In the genomic region with DNA sequence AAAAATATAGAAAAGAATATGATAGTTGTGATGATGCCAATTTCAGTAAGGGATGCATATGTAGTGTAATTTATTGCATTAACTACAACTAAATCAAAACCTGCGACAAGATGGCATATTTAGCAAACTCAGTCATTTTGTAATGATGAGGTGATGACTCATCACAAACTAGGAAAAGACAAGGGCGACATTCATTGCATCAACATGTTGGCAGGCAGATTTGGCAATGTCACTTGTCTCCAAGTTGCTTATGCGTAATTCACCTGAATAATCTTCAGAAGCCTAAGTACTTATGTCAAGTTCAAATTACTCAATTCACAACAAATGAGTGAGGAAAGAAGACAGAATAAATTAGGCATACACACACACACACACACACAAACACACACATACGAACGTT, we compare ENCODE assay signal across 1 cellular context.
TF ChIP-seq lines count a peak whose summit lies in the region.

No MANE protein-coding gene starts in this region.

TF ChIP-seq in H1, 55 proteins besides CTCF, POLR2A, EP300 and RAD21 (continued from another document):
- TF ChIP-seq, protein P1, sequence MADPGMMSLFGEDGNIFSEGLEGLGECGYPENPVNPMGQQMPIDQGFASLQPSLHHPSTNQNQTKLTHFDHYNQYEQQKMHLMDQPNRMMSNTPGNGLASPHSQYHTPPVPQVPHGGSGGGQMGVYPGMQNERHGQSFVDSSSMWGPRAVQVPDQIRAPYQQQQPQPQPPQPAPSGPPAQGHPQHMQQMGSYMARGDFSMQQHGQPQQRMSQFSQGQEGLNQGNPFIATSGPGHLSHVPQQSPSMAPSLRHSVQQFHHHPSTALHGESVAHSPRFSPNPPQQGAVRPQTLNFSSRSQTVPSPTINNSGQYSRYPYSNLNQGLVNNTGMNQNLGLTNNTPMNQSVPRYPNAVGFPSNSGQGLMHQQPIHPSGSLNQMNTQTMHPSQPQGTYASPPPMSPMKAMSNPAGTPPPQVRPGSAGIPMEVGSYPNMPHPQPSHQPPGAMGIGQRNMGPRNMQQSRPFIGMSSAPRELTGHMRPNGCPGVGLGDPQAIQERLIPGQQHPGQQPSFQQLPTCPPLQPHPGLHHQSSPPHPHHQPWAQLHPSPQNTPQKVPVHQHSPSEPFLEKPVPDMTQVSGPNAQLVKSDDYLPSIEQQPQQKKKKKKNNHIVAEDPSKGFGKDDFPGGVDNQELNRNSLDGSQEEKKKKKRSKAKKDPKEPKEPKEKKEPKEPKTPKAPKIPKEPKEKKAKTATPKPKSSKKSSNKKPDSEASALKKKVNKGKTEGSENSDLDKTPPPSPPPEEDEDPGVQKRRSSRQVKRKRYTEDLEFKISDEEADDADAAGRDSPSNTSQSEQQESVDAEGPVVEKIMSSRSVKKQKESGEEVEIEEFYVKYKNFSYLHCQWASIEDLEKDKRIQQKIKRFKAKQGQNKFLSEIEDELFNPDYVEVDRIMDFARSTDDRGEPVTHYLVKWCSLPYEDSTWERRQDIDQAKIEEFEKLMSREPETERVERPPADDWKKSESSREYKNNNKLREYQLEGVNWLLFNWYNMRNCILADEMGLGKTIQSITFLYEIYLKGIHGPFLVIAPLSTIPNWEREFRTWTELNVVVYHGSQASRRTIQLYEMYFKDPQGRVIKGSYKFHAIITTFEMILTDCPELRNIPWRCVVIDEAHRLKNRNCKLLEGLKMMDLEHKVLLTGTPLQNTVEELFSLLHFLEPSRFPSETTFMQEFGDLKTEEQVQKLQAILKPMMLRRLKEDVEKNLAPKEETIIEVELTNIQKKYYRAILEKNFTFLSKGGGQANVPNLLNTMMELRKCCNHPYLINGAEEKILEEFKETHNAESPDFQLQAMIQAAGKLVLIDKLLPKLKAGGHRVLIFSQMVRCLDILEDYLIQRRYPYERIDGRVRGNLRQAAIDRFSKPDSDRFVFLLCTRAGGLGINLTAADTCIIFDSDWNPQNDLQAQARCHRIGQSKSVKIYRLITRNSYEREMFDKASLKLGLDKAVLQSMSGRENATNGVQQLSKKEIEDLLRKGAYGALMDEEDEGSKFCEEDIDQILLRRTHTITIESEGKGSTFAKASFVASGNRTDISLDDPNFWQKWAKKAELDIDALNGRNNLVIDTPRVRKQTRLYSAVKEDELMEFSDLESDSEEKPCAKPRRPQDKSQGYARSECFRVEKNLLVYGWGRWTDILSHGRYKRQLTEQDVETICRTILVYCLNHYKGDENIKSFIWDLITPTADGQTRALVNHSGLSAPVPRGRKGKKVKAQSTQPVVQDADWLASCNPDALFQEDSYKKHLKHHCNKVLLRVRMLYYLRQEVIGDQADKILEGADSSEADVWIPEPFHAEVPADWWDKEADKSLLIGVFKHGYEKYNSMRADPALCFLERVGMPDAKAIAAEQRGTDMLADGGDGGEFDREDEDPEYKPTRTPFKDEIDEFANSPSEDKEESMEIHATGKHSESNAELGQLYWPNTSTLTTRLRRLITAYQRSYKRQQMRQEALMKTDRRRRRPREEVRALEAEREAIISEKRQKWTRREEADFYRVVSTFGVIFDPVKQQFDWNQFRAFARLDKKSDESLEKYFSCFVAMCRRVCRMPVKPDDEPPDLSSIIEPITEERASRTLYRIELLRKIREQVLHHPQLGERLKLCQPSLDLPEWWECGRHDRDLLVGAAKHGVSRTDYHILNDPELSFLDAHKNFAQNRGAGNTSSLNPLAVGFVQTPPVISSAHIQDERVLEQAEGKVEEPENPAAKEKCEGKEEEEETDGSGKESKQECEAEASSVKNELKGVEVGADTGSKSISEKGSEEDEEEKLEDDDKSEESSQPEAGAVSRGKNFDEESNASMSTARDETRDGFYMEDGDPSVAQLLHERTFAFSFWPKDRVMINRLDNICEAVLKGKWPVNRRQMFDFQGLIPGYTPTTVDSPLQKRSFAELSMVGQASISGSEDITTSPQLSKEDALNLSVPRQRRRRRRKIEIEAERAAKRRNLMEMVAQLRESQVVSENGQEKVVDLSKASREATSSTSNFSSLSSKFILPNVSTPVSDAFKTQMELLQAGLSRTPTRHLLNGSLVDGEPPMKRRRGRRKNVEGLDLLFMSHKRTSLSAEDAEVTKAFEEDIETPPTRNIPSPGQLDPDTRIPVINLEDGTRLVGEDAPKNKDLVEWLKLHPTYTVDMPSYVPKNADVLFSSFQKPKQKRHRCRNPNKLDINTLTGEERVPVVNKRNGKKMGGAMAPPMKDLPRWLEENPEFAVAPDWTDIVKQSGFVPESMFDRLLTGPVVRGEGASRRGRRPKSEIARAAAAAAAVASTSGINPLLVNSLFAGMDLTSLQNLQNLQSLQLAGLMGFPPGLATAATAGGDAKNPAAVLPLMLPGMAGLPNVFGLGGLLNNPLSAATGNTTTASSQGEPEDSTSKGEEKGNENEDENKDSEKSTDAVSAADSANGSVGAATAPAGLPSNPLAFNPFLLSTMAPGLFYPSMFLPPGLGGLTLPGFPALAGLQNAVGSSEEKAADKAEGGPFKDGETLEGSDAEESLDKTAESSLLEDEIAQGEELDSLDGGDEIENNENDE (IDR thresholded peaks at IDR 0.05; ENCODE audit: insufficient replicate concordance, low read length) = no peak
- TF ChIP-seq JUND (IDR thresholded peaks at IDR 0.05; ENCODE audit: low read length) (no peak), POU5F1 (IDR thresholded peaks at IDR 0.05; ENCODE audit: low read depth, low read length) (no peak), ASH2L (IDR thresholded peaks at IDR 0.05; ENCODE audit: low read length) (no peak), SUZ12 (IDR thresholded peaks at IDR 0.05; ENCODE audit: low read length) (no peak), RXRA (IDR thresholded peaks at IDR 0.05; ENCODE audit: insufficient read depth, low read depth, low read length) (no peak), EGR1 (IDR thresholded peaks at IDR 0.05; ENCODE audit: borderline replicate concordance, low read depth, low read length) (no peak)
